Comparison of ENCODE assay signal across 20 cellular contexts in the genomic region with DNA sequence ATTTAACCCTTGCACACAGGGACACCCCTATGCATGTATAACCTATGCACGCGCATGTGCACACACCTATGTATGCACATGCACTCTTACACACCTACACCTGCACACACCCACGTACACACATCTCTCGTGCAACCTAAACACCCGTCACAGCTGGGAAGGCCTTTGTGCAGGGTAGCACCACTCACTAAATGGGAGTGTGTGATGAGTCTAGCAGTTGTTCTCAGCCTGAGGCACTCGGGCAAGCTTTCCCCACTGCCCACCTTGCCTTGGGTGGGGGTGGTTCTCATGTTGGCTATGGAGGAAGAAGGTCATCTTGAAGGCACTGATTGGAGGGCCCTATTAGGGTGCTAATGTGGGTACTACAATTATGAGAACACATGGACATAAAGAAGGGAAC.
DNase-seq lines count a peak whose midpoint lies in the region; ATAC-seq, FAIRE-seq and TF ChIP-seq lines count a peak whose summit lies in the region.
"Had no signal": no experiment of that assay in that cellular context is flagged by ENCODE, and none has a peak within 500 bp of the region (broad histone marks: within the 10 kb centered on the region; RNA-seq: fewer than 3 reads in every experiment).

No MANE protein-coding gene starts in this region.

- no peak overlapping the region for H3K4me3 ChIP-seq in esophagus muscularis mucosa
- H3K4me3 ChIP-seq in left lung, result no peak overlapping the region
- H3K4me3 ChIP-seq: BLaER1 treated with 17β-estradiol and CSF1 and Interleukin-3, amounts not matched to agents 10 nM and 100 nM had no signal

- peaks cover 15% of the 10 kb centered on the region for H3K9me3 Mint-ChIP-seq in activated T-cell treated with anti-CD3 and anti-CD28 coated beads, Interleukin-2, amount 50 U/mL, for 4 hours

- H3K36me3 Mint-ChIP-seq in activated T-cell treated with anti-CD3 and anti-CD28 coated beads, Interleukin-2, amount 50 U/mL, for 4 hours (ENCODE audit: insufficient read depth), result no peaks in the 10 kb centered on the region

- H3K36me3 ChIP-seq in esophagus muscularis mucosa, result no peaks in the 10 kb centered on the region
- H3K36me3 ChIP-seq in left lung, result no peaks in the 10 kb centered on the region
- H3K36me3 ChIP-seq: BLaER1 treated with 17β-estradiol and CSF1 and Interleukin-3, amounts not matched to agents 10 nM and 100 nM had no signal

- H3K4me1 ChIP-seq in esophagus muscularis mucosa (peaks cover 0 to 11% (median 8%) of the 10 kb centered on the region in 4 donors), left lung (no peaks in the 10 kb centered on the region)
- H3K4me1 ChIP-seq: BLaER1 treated with 17β-estradiol and CSF1 and Interleukin-3, amounts not matched to agents 10 nM and 100 nM had no signal

- 76% methylated on average over 6 of the region's 6 CpGs for WGBS in esophagus muscularis mucosa

- peak; percentile 4 for DNase-seq in activated T-cell treated with anti-CD3 and anti-CD28 coated beads, Interleukin-2, amount 50 U/mL, for 1 hour
- DNase-seq in activated T-cell treated with anti-CD3 and anti-CD28 coated beads, Interleukin-2, amount 50 U/mL, for 4 hours, result no peak
- no peak for DNase-seq in HTR-8/SVneo (ENCODE audit: insufficient read length, low spot score)
- peak; percentile 90 for DNase-seq in esophagus muscularis mucosa (ENCODE audit: extremely low spot score)
- peak; percentile 56 for DNase-seq in posterior vena cava (ENCODE audit: low spot score)
- DNase-seq in left lung, result no peak
- DNase-seq: DMS79, NCI-H1417 treated with DMSO at 0.1 percent for 48 hours, NCI-H1930, NCI-H226, NCI-H524 treated with DMSO at 0.1 percent for 48 hours, SIG-M5 had no signal

- H3K27me3 Mint-ChIP-seq in activated T-cell treated with anti-CD3 and anti-CD28 coated beads, Interleukin-2, amount 50 U/mL, for 4 hours (ENCODE audit: low read depth), result no peaks in the 10 kb centered on the region

- H3K27ac ChIP-seq in esophagus muscularis mucosa (replicated peaks in 1 of 4) (no peak overlapping the region), left lung (no peak overlapping the region)
- H3K27ac ChIP-seq: BLaER1 treated with 17β-estradiol and CSF1 and Interleukin-3, amounts not matched to agents 10 nM and 100 nM; KMS-11 had no signal

- TF ChIP-seq EP300 in esophagus muscularis mucosa (IDR thresholded peaks at IDR 0.05), result no peak

- no peak for ATAC-seq in activated T-cell treated with anti-CD3 and anti-CD28 coated beads, Interleukin-2, amount 50 U/mL, for 4 hours
- ATAC-seq in GM21737 (IDR thresholded peaks at IDR 0.05; ENCODE audit: unreplicated experiment) (no peak), GM21367 (IDR thresholded peaks at IDR 0.05; ENCODE audit: unreplicated experiment) (no peak), left lung (no peak)

- H3K9me3 ChIP-seq in esophagus muscularis mucosa, result no peaks in the 10 kb centered on the region
- H3K9me3 ChIP-seq in left lung, result peaks cover 0 to 2% of the 10 kb centered on the region in 2 donors

- H3K27me3 ChIP-seq in esophagus muscularis mucosa (peaks cover 0 to 20% (median 0%) of the 10 kb centered on the region in 4 donors), left lung (peaks cover 0 to 19% of the 10 kb centered on the region in 2 donors)

- H3K4me3 Mint-ChIP-seq in activated T-cell treated with anti-CD3 and anti-CD28 coated beads, Interleukin-2, amount 50 U/mL, for 4 hours, result no peak overlapping the region
- H3K4me3 Mint-ChIP-seq: CD8-positive, alpha-beta memory T cell had no signal

- peak; percentile 49 for FAIRE-seq in HTR-8/SVneo (lab: Jason Lieb, UNC)
- FAIRE-seq: GM12892, GM18507, H1 had no signal

- no peak for TF ChIP-seq POLR2A in esophagus muscularis mucosa (IDR thresholded peaks at IDR 0.05; ENCODE audit: low read depth)

- TF ChIP-seq CTCF in esophagus muscularis mucosa (IDR thresholded peaks at IDR 0.05), result no peak
- no peak for TF ChIP-seq CTCF in left lung (IDR thresholded peaks at IDR 0.05)

- intact Hi-C loops in esophagus muscularis mucosa (cut with DNase I) (no loop called here), posterior vena cava (cut with DNase I) (no loop called here), left lung (cut with DNase I) (no loop called here)

- H3K4me1 Mint-ChIP-seq in activated T-cell treated with anti-CD3 and anti-CD28 coated beads, Interleukin-2, amount 50 U/mL, for 4 hours (ENCODE audit: low read depth), result no peaks in the 10 kb centered on the region
- H3K4me1 Mint-ChIP-seq: CD8-positive, alpha-beta memory T cell had no signal

Comparison
In these comparisons a context has a peak if more than half of its experiments do, and no peak if none do; other contexts are left out.
1. DNase-seq: peak in activated T-cell treated with anti-CD3 and anti-CD28 coated beads, Interleukin-2, amount 50 U/mL, for 1 hour (single experiment), esophagus muscularis mucosa (single experiment) and posterior vena cava (single experiment); none in activated T-cell treated with anti-CD3 and anti-CD28 coated beads, Interleukin-2, amount 50 U/mL, for 4 hours (single experiment), HTR-8/SVneo (single experiment) and left lung (0 of 2).